Comparison of ENCODE assay signal across 10 cellular contexts in genomic region chr11:14312736-14313438, GRCh38. TPM values are rescaled to one million over a fixed set of nuclear protein-coding genes. Genes with fewer than 3 reads are reported as not detected.
DNase-seq lines count a peak whose midpoint lies in the region; ATAC-seq, FAIRE-seq and TF ChIP-seq lines count a peak whose summit lies in the region.
"Had no signal": no experiment of that assay in that cellular context is flagged by ENCODE, and none has a peak within 500 bp of the region (broad histone marks: within the 10 kb centered on the region; RNA-seq: fewer than 3 reads in every experiment).

No MANE protein-coding gene starts in this region.

- TF ChIP-seq POLR2A in heart left ventricle (IDR thresholded peaks at IDR 0.05), result no peak

- no peaks in the 10 kb centered on the region for H3K9me3 Mint-ChIP-seq in CD4-positive, alpha-beta T cell
- no peaks in the 10 kb centered on the region for H3K9me3 Mint-ChIP-seq in HFFc6
- no peaks in the 10 kb centered on the region for H3K9me3 Mint-ChIP-seq in astrocyte (ENCODE audit: unreplicated experiment)

- H3K27ac Mint-ChIP-seq in CD4-positive, alpha-beta T cell, result no peak overlapping the region
- peak overlapping the region; percentile 77 for H3K27ac Mint-ChIP-seq in HFFc6
- H3K27ac Mint-ChIP-seq in astrocyte (ENCODE audit: unreplicated experiment), result peak overlapping the region; percentile 14

- DNase-seq in CD4-positive, alpha-beta T cell, result no peak
- DNase-seq in HFFc6 (peak; percentile 64), astrocyte (ENCODE audit: low read depth) (peak; percentile 70), osteoblast (ENCODE audit: insufficient read length, low spot score, missing footprints) (no peak), heart right ventricle (no peak), heart left ventricle (no peak)
- no peak for DNase-seq in activated CD8-positive, alpha-beta memory T cell treated with anti-CD3 and anti-CD28 coated beads, Interleukin-2, amount 50 U/mL, for 4 hours
- DNase-seq: transverse colon had no signal

- no peak for FAIRE-seq in astrocyte (lab: Jason Lieb, UNC)

- 88 to 93% methylated on average over 4 of the region's 4 CpGs for WGBS in heart right ventricle, 2 donors
- WGBS in heart left ventricle, 4 donors, result 76 to 91% (median 81%) methylated on average over 4 of the region's 4 CpGs

- POLR2A ChIA-PET in CD4-positive, alpha-beta T cell (lab: Charles Lee), result interaction anchor here (0.6 kb wide), 1 partner anchor 50 kb away, joined by 3 read pairs; no protein-coding TSS in a partner anchor

- H3K9me3 ChIP-seq in CD4-positive, alpha-beta T cell (ENCODE audit: control insufficient read depth, low read length), result no peaks in the 10 kb centered on the region
- H3K9me3 ChIP-seq in astrocyte (ENCODE audit: insufficient read depth, low read depth, low read length), result no peaks in the 10 kb centered on the region
- H3K9me3 ChIP-seq in osteoblast (ENCODE audit: low read depth, low read length), result no peaks in the 10 kb centered on the region
- no peaks in the 10 kb centered on the region for H3K9me3 ChIP-seq in heart right ventricle
- H3K9me3 ChIP-seq in heart left ventricle, result no peaks in the 10 kb centered on the region
- H3K9me3 ChIP-seq: transverse colon had no signal

- no peaks in the 10 kb centered on the region for H3K36me3 Mint-ChIP-seq in CD4-positive, alpha-beta T cell (ENCODE audit: low read depth)
- H3K36me3 Mint-ChIP-seq in HFFc6 (ENCODE audit: low read depth) (peaks cover 5% of the 10 kb centered on the region; the same call in 1 of the 2 replicates), astrocyte (ENCODE audit: low read depth, unreplicated experiment) (no peaks in the 10 kb centered on the region)

- H3K27me3 ChIP-seq in CD4-positive, alpha-beta T cell (ENCODE audit: control insufficient read depth, insufficient read depth, low read length), result no peaks in the 10 kb centered on the region
- H3K27me3 ChIP-seq in astrocyte (ENCODE audit: insufficient read depth, low read length) (no peaks in the 10 kb centered on the region), osteoblast (ENCODE audit: insufficient read depth, low read length) (no peaks in the 10 kb centered on the region), heart right ventricle (no peaks in the 10 kb centered on the region), heart left ventricle (no peaks in the 10 kb centered on the region)
- H3K27me3 ChIP-seq: transverse colon had no signal

- peaks cover 35% of the 10 kb centered on the region for H3K4me1 Mint-ChIP-seq in CD4-positive, alpha-beta T cell (ENCODE audit: low read depth)
- H3K4me1 Mint-ChIP-seq in HFFc6 (ENCODE audit: low read depth) (peaks cover 49% of the 10 kb centered on the region), astrocyte (ENCODE audit: low read depth, unreplicated experiment) (peaks cover 17% of the 10 kb centered on the region)

- peak overlapping the region; percentile 29 for H3K4me2 ChIP-seq in astrocyte (ENCODE audit: low read length)
- H3K4me2 ChIP-seq in osteoblast (ENCODE audit: insufficient read depth, low read length), result peak overlapping the region; percentile 37

- H3K79me2 ChIP-seq in astrocyte (ENCODE audit: insufficient read depth, low read length) (peaks cover 93% of the 10 kb centered on the region), osteoblast (ENCODE audit: insufficient read depth, low read length) (peaks cover 91% of the 10 kb centered on the region)

- H4K20me1 ChIP-seq in astrocyte (ENCODE audit: insufficient read depth, low read length) (peaks cover 76% of the 10 kb centered on the region), osteoblast (ENCODE audit: insufficient read depth, low read length) (peaks cover 71% of the 10 kb centered on the region)

- ATAC-seq in CD4-positive, alpha-beta T cell (ENCODE audit: poor library complexity), result peak; percentile 53
- no peak for ATAC-seq in heart right ventricle
- no peak for ATAC-seq in heart left ventricle
- no peak for ATAC-seq in GM19328 (IDR thresholded peaks at IDR 0.05; ENCODE audit: unreplicated experiment)

- H3K4me3 ChIP-seq in astrocyte (ENCODE audit: insufficient read depth, low read depth, low read length) (no peak overlapping the region), osteoblast (ENCODE audit: insufficient read depth, low read length) (no peak overlapping the region), heart right ventricle (no peak overlapping the region), heart left ventricle (no peak overlapping the region)
- H3K4me3 ChIP-seq: coronary artery, transverse colon had no signal

- CTCF ChIA-PET in CD4-positive, alpha-beta T cell (lab: Charles Lee), result no interaction called here

- TF ChIP-seq CTCF in CD4-positive, alpha-beta T cell (IDR thresholded peaks at IDR 0.05), result no peak
- TF ChIP-seq CTCF in HFFc6 (IDR thresholded peaks at IDR 0.05) (no peak), astrocyte (IDR thresholded peaks at IDR 0.05; ENCODE audit: insufficient read depth, low read depth, low read length) (no peak), osteoblast (IDR thresholded peaks at IDR 0.05; ENCODE audit: extremely low read depth, low read depth, low read length) (no peak), heart right ventricle (IDR thresholded peaks at IDR 0.05) (no peak), heart left ventricle (IDR thresholded peaks at IDR 0.05) (no peak)

- no peak overlapping the region for H2AFZ ChIP-seq in astrocyte (ENCODE audit: low read depth, low read length)
- no peak overlapping the region for H2AFZ ChIP-seq in osteoblast (ENCODE audit: low read length)

- intact Hi-C loops in CD4-positive, alpha-beta T cell (cut with DNase I, micrococcal nuclease), result no loop called here
- intact Hi-C loops in heart right ventricle (cut with DNase I) (no loop called here), heart left ventricle (cut with DNase I) (loop anchor here in 1 of 10 donors (5.0 kb wide), 1 partner anchor 44 kb away; the partner anchor contains the start of gene RRAS2)

- H3K9ac ChIP-seq in astrocyte (ENCODE audit: low read length), result peak overlapping the region; percentile 13

- H3K4me3 Mint-ChIP-seq in CD4-positive, alpha-beta T cell, result no peak overlapping the region
- peak overlapping the region; percentile 70 for H3K4me3 Mint-ChIP-seq in HFFc6
- H3K4me3 Mint-ChIP-seq in astrocyte (ENCODE audit: unreplicated experiment), result no peak overlapping the region

- H3K27ac ChIP-seq in CD4-positive, alpha-beta T cell (ENCODE audit: low read depth, low read length), result no peak overlapping the region
- no peak overlapping the region for H3K27ac ChIP-seq in astrocyte (ENCODE audit: low read depth, low read length)
- peak overlapping the region; percentile 46 for H3K27ac ChIP-seq in osteoblast (ENCODE audit: low read depth, low read length)
- H3K27ac ChIP-seq in heart right ventricle, result no peak overlapping the region
- peak overlapping the region in 1 of 12 donors; percentile 42 for H3K27ac ChIP-seq in heart left ventricle
- H3K27ac ChIP-seq: coronary artery had no signal

- H3K4me1 ChIP-seq in astrocyte (ENCODE audit: insufficient read depth, low read length), result peaks cover 22% of the 10 kb centered on the region
- peaks cover 49% of the 10 kb centered on the region for H3K4me1 ChIP-seq in osteoblast (ENCODE audit: insufficient read depth, low read length)
- H3K4me1 ChIP-seq in heart right ventricle, result peaks cover 0 to 60% (median 28%) of the 10 kb centered on the region in 9 donors
- H3K4me1 ChIP-seq in heart left ventricle, result peaks cover 0 to 52% (median 16%) of the 10 kb centered on the region in 12 donors

- H3K36me3 ChIP-seq in astrocyte (ENCODE audit: insufficient read depth, low read length), result no peaks in the 10 kb centered on the region
- no peaks in the 10 kb centered on the region for H3K36me3 ChIP-seq in osteoblast (ENCODE audit: insufficient read depth, low read length)
- no peaks in the 10 kb centered on the region for H3K36me3 ChIP-seq in heart right ventricle
- H3K36me3 ChIP-seq in heart left ventricle, result no peaks in the 10 kb centered on the region
- H3K36me3 ChIP-seq: transverse colon had no signal

- H3K27me3 Mint-ChIP-seq in CD4-positive, alpha-beta T cell, result no peaks in the 10 kb centered on the region
- H3K27me3 Mint-ChIP-seq in HFFc6 (ENCODE audit: insufficient read depth) (no peaks in the 10 kb centered on the region; the same call in 1 of the 2 replicates), astrocyte (ENCODE audit: low read depth, unreplicated experiment) (no peaks in the 10 kb centered on the region)

RNA-seq across cellular contexts. Expression of gene RRAS2, which starts 46.1 kb away (rescaled TPM):
- total RNA-seq in CD4-positive, alpha-beta T cell, result 10 to 100 TPM; 20.7 to 21.2 TPM
- total RNA-seq in HFFc6 (2021; fragmentation: NEBNext Ultra II Directional; extraction: Animal tissue kit (Norgen Biotek cat#: 25700)), result 100 to 1,000 TPM in 3 of 6 experiments, 10 to 100 TPM in 3; 89.6 to 122 (median 103) TPM
- total RNA-seq in astrocyte (120 and 150 TPM in 2 replicates), osteoblast (91.1 and 101 TPM in 2 replicates), heart right ventricle (100 to 1,000 TPM in 1 of 10 donors, 10 to 100 TPM in 9; 21.8 to 142 (median 52.9) TPM), heart left ventricle (100 to 1,000 TPM in 1 of 9 donors, 10 to 100 TPM in 8; 25.1 to 111 (median 61.8) TPM)
- polyA plus RNA-seq in heart right ventricle (10 to 100 TPM; 20.8 to 26.0 TPM), heart left ventricle (10 to 100 TPM; 36.4 to 52.4 TPM)

Comparison
In these comparisons a context has a peak if more than half of its experiments do, and no peak if none do; other contexts are left out.
1. DNase-seq: peak in HFFc6 (single experiment) and astrocyte (single experiment); none in CD4-positive, alpha-beta T cell (0 of 10), osteoblast (single experiment), activated CD8-positive, alpha-beta memory T cell treated with anti-CD3 and anti-CD28 coated beads, Interleukin-2, amount 50 U/mL, for 4 hours (single experiment), heart right ventricle (0 of 2) and heart left ventricle (0 of 5).